21 cellular contexts compared by ENCODE assay signal in genomic region chr5:180691046-180691445, GRCh38. TPM values are rescaled to one million over a fixed set of nuclear protein-coding genes. Genes with fewer than 3 reads are reported as not detected.
A peak's percentile ranks its signal among the peaks of the same experiment; 100 is the strongest.
DNase-seq lines count a peak whose midpoint lies in the region; ATAC-seq and TF ChIP-seq lines count a peak whose summit lies in the region.
"Had no signal": no experiment of that assay in that cellular context is flagged by ENCODE, and none has a peak within 500 bp of the region (broad histone marks: within the 10 kb centered on the region; RNA-seq: fewer than 3 reads in every experiment).

No MANE protein-coding gene starts in this region.

- no peaks in the 10 kb centered on the region for H3K9me2 ChIP-seq in hepatocyte (replicated peaks; ENCODE audit: insufficient read depth)

- H3K4me3 Mint-ChIP-seq in activated CD8-positive, alpha-beta T cell treated with anti-CD3 and anti-CD28 coated beads for 36 hours, result no peak overlapping the region
- no peak overlapping the region for H3K4me3 Mint-ChIP-seq in activated CD8-positive, alpha-beta T cell treated with anti-CD3 and anti-CD28 coated beads, Interleukin-2, amount 10 ng/mL, durations not matched to agents 7 days and 5 days
- no peak overlapping the region for H3K4me3 Mint-ChIP-seq in central memory CD8-positive, alpha-beta T cell
- H3K4me3 Mint-ChIP-seq: CD14-positive monocyte, GM23338, IgD-negative memory B cell had no signal

- H3K36me3 Mint-ChIP-seq in activated CD8-positive, alpha-beta T cell treated with anti-CD3 and anti-CD28 coated beads for 36 hours (ENCODE audit: low read depth), result no peaks in the 10 kb centered on the region
- no peaks in the 10 kb centered on the region for H3K36me3 Mint-ChIP-seq in activated CD8-positive, alpha-beta T cell treated with anti-CD3 and anti-CD28 coated beads, Interleukin-2, amount 10 ng/mL, durations not matched to agents 7 days and 5 days (ENCODE audit: low read depth)
- no peaks in the 10 kb centered on the region for H3K36me3 Mint-ChIP-seq in central memory CD8-positive, alpha-beta T cell (ENCODE audit: insufficient read depth)
- H3K36me3 Mint-ChIP-seq: CD14-positive monocyte, IgD-negative memory B cell had no signal

- CTCF ChIA-PET in activated CD8-positive, alpha-beta T cell treated with anti-CD3 and anti-CD28 coated beads for 36 hours (lab: Charles Lee), result interaction anchor here (0.9 to 1.8 kb wide), 3 partner anchors 10 to 27 kb away, joined by 3 to 11 read pairs (median 4); no protein-coding TSS in a partner anchor
- CTCF ChIA-PET in activated CD8-positive, alpha-beta T cell treated with anti-CD3 and anti-CD28 coated beads, Interleukin-2, amount 10 ng/mL, durations not matched to agents 7 days and 5 days (lab: Charles Lee), result interaction anchor here (3.1 kb wide), 1 partner anchor 27 kb away, joined by 19 read pairs; no protein-coding TSS in a partner anchor

- intact Hi-C loops in activated CD8-positive, alpha-beta T cell treated with anti-CD3 and anti-CD28 coated beads for 36 hours (cut with micrococcal nuclease), result no loop called here

- H3K27me3 ChIP-seq in thymus (ENCODE audit: control insufficient read depth, insufficient read depth) (no peaks in the 10 kb centered on the region), hepatocyte (peaks cover 19% of the 10 kb centered on the region)
- H3K27me3 ChIP-seq: BLaER1 had no signal

- WGBS in thymus, result 90% methylated on average over 6 of the region's 6 CpGs
- WGBS in hepatocyte (ENCODE audit: low lambda C conversion rate, missing lambda C conversion rate), result 68% methylated on average over 6 of the region's 6 CpGs

- H3K4me2 ChIP-seq in hepatocyte, result no peak overlapping the region
- H3K4me2 ChIP-seq: GM23338 had no signal

- H3K4me3 ChIP-seq in thymus (ENCODE audit: low read length), result no peak overlapping the region
- H3K4me3 ChIP-seq in hepatocyte, result no peak overlapping the region
- H3K4me3 ChIP-seq: BLaER1, GM23338 had no signal

- peak overlapping the region; percentile 100 for H3K27ac ChIP-seq in KOPT-K1 (ENCODE audit: low read depth, low read length, poor library complexity, severe bottlenecking)
- H3K27ac ChIP-seq in thymus (ENCODE audit: low read depth), result peak overlapping the region; percentile 67
- no peak overlapping the region for H3K27ac ChIP-seq in hepatocyte
- H3K27ac ChIP-seq: 22Rv1 had no signal

- H3K9me3 ChIP-seq in KOPT-K1 (ENCODE audit: insufficient read depth, low read length, poor library complexity, severe bottlenecking), result peaks cover 10% of the 10 kb centered on the region
- no peaks in the 10 kb centered on the region for H3K9me3 ChIP-seq in thymus (ENCODE audit: control insufficient read depth)
- no peaks in the 10 kb centered on the region for H3K9me3 ChIP-seq in hepatocyte (ENCODE audit: low read depth)

- POLR2A ChIA-PET in activated CD8-positive, alpha-beta T cell treated with anti-CD3 and anti-CD28 coated beads for 36 hours (lab: Charles Lee), result no interaction called here
- POLR2A ChIA-PET in activated CD8-positive, alpha-beta T cell treated with anti-CD3 and anti-CD28 coated beads, Interleukin-2, amount 10 ng/mL, durations not matched to agents 7 days and 5 days (lab: Charles Lee), result interaction anchor here (0.8 kb wide), 1 partner anchor 112 kb away, joined by 4 read pairs; no protein-coding TSS in a partner anchor

- no peak for DNase-seq in activated CD8-positive, alpha-beta T cell treated with anti-CD3 and anti-CD28 coated beads for 36 hours
- no peak for DNase-seq in activated CD8-positive, alpha-beta T cell treated with anti-CD3 and anti-CD28 coated beads, Interleukin-2, amount 10 ng/mL, durations not matched to agents 7 days and 5 days
- no peak for DNase-seq in central memory CD8-positive, alpha-beta T cell (ENCODE audit: low spot score in 2 of 2)
- DNase-seq in hepatocyte (ENCODE audit: low spot score), result no peak
- no peak for DNase-seq in stimulated activated CD4-positive, alpha-beta T cell treated with anti-CD3 and anti-CD28 coated beads, Interleukin-15, amount 100 ng/mL, for 24 hours
- DNase-seq: Caco-2, DMS153, DMS79, GF-D8, HCEC 1CT had no signal

- H3K79me2 ChIP-seq in hepatocyte, result no peaks in the 10 kb centered on the region

- peaks cover 37% of the 10 kb centered on the region for H3K4me1 ChIP-seq in thymus (ENCODE audit: control insufficient read depth, insufficient read depth, low read length)
- H3K4me1 ChIP-seq in hepatocyte (ENCODE audit: insufficient read depth), result peaks cover 14% of the 10 kb centered on the region
- H3K4me1 ChIP-seq: Caco-2 had no signal

- H3K9me3 Mint-ChIP-seq in activated CD8-positive, alpha-beta T cell treated with anti-CD3 and anti-CD28 coated beads for 36 hours, result no peaks in the 10 kb centered on the region
- H3K9me3 Mint-ChIP-seq in activated CD8-positive, alpha-beta T cell treated with anti-CD3 and anti-CD28 coated beads, Interleukin-2, amount 10 ng/mL, durations not matched to agents 7 days and 5 days (ENCODE audit: insufficient read depth), result no peaks in the 10 kb centered on the region
- no peaks in the 10 kb centered on the region for H3K9me3 Mint-ChIP-seq in central memory CD8-positive, alpha-beta T cell
- H3K9me3 Mint-ChIP-seq: GM23338 had no signal

- TF ChIP-seq CTCF in activated CD8-positive, alpha-beta T cell treated with anti-CD3 and anti-CD28 coated beads for 36 hours (IDR thresholded peaks at IDR 0.05), result no peak
- TF ChIP-seq CTCF in hepatocyte (IDR thresholded peaks at IDR 0.05; ENCODE audit: poor library complexity), result no peak

- peak overlapping the region; percentile 8 for H3K27ac Mint-ChIP-seq in activated CD8-positive, alpha-beta T cell treated with anti-CD3 and anti-CD28 coated beads for 36 hours
- no peak overlapping the region for H3K27ac Mint-ChIP-seq in activated CD8-positive, alpha-beta T cell treated with anti-CD3 and anti-CD28 coated beads, Interleukin-2, amount 10 ng/mL, durations not matched to agents 7 days and 5 days
- peak overlapping the region; percentile 94 for H3K27ac Mint-ChIP-seq in central memory CD8-positive, alpha-beta T cell (ENCODE audit: low read depth)
- H3K27ac Mint-ChIP-seq: CD14-positive monocyte, GM23338, IgD-negative memory B cell had no signal

- H4K20me1 ChIP-seq in hepatocyte (ENCODE audit: insufficient read depth, poor library complexity, severe bottlenecking), result no peaks in the 10 kb centered on the region
- H4K20me1 ChIP-seq: BLaER1 had no signal

- ATAC-seq in activated CD8-positive, alpha-beta T cell treated with anti-CD3 and anti-CD28 coated beads for 36 hours, result no peak
- ATAC-seq in activated CD8-positive, alpha-beta T cell treated with anti-CD3 and anti-CD28 coated beads, Interleukin-2, amount 10 ng/mL, durations not matched to agents 7 days and 5 days, result no peak
- ATAC-seq in central memory CD8-positive, alpha-beta T cell (replicated peaks; ENCODE audit: extremely low read depth, poor library complexity, severe bottlenecking), result no peak
- ATAC-seq in HG02938 (IDR thresholded peaks at IDR 0.05; ENCODE audit: unreplicated experiment), result no peak
- ATAC-seq: GM23338, HepG2 had no signal

- no peak overlapping the region for H2AFZ ChIP-seq in hepatocyte

- H3K36me3 ChIP-seq in KOPT-K1 (ENCODE audit: insufficient read depth, low read length) (no peaks in the 10 kb centered on the region), thymus (ENCODE audit: control insufficient read depth, insufficient read depth) (no peaks in the 10 kb centered on the region), hepatocyte (replicated peaks; ENCODE audit: insufficient read depth, low read depth) (no peaks in the 10 kb centered on the region)
- H3K36me3 ChIP-seq: BLaER1 had no signal

- H3K4me1 Mint-ChIP-seq in activated CD8-positive, alpha-beta T cell treated with anti-CD3 and anti-CD28 coated beads for 36 hours (ENCODE audit: low read depth), result peaks cover 55% of the 10 kb centered on the region
- peaks cover 27% of the 10 kb centered on the region for H3K4me1 Mint-ChIP-seq in activated CD8-positive, alpha-beta T cell treated with anti-CD3 and anti-CD28 coated beads, Interleukin-2, amount 10 ng/mL, durations not matched to agents 7 days and 5 days (ENCODE audit: low read depth)
- H3K4me1 Mint-ChIP-seq in central memory CD8-positive, alpha-beta T cell, result peaks cover 50% of the 10 kb centered on the region
- H3K4me1 Mint-ChIP-seq: CD14-positive monocyte, IgD-negative memory B cell had no signal

- H3K27me3 Mint-ChIP-seq in activated CD8-positive, alpha-beta T cell treated with anti-CD3 and anti-CD28 coated beads for 36 hours, result no peaks in the 10 kb centered on the region
- H3K27me3 Mint-ChIP-seq in activated CD8-positive, alpha-beta T cell treated with anti-CD3 and anti-CD28 coated beads, Interleukin-2, amount 10 ng/mL, durations not matched to agents 7 days and 5 days (ENCODE audit: low read depth), result peaks cover 6% of the 10 kb centered on the region
- H3K27me3 Mint-ChIP-seq in central memory CD8-positive, alpha-beta T cell, result peaks cover 9% of the 10 kb centered on the region

RNA-seq across cellular contexts. Expression of gene FLT4, which starts 41.6 kb away (rescaled TPM):
- 1 to 10 TPM; 3.3 to 4.4 TPM for total RNA-seq in activated CD8-positive, alpha-beta T cell treated with anti-CD3 and anti-CD28 coated beads for 36 hours
- total RNA-seq in activated CD8-positive, alpha-beta T cell treated with anti-CD3 and anti-CD28 coated beads, Interleukin-2, amount 10 ng/mL, durations not matched to agents 7 days and 5 days, result 1 to 10 TPM in 1 of 2 experiments, under 1 TPM in 1; 0.90 to 1.6 TPM
- polyA plus RNA-seq in thymus (3.4 TPM), hepatocyte (0.83 and 1.3 TPM in 2 replicates)
- 0.90 and 2.2 TPM in 2 replicates for total RNA-seq in hepatocyte
- total RNA-seq: Caco-2, HepG2 had no signal
- polyA plus RNA-seq: AG04450, CD14-positive monocyte, HepG2 had no signal

RNA-seq across cellular contexts. Expression of gene OR2Y1, which starts 48.8 kb away (rescaled TPM):
- total RNA-seq in activated CD8-positive, alpha-beta T cell treated with anti-CD3 and anti-CD28 coated beads for 36 hours, result not detected
- not detected for total RNA-seq in activated CD8-positive, alpha-beta T cell treated with anti-CD3 and anti-CD28 coated beads, Interleukin-2, amount 10 ng/mL, durations not matched to agents 7 days and 5 days
- polyA plus RNA-seq in thymus (not detected), hepatocyte (not detected in 2 replicates)
- not detected in 2 replicates for total RNA-seq in hepatocyte
- total RNA-seq: A673, Caco-2, GM23338, HepG2 had no signal
- polyA plus RNA-seq: AG04450, CD14-positive monocyte, GM23338, HepG2, IgD-negative memory B cell had no signal
